8 cellular contexts compared by ENCODE assay signal in genomic region chr2:233267516-233268245, GRCh38.
A peak's percentile ranks its signal among the peaks of the same experiment; 100 is the strongest.
DNase-seq lines count a peak whose midpoint lies in the region; ATAC-seq and TF ChIP-seq lines count a peak whose summit lies in the region.

No MANE protein-coding gene starts in this region.

- TF ChIP-seq CTCF in foreskin fibroblast (IDR thresholded peaks at IDR 0.05; ENCODE audit: low read depth, low read length): no peak

- peak; percentile 88 for ATAC-seq in GM21447 (IDR thresholded peaks at IDR 0.05; ENCODE audit: unreplicated experiment)

- peak; percentile 13 for DNase-seq in NAMALWA (ENCODE audit: low spot score)
- peak in 3 of 4 experiments; percentile 6 to 68 (median 64) for DNase-seq in activated naive CD4-positive, alpha-beta T cell (lab: John Stamatoyannopoulos, UW)
- peak; percentile 56 for DNase-seq in stimulated activated CD8-positive, alpha-beta memory T cell treated with anti-CD3 and anti-CD28 coated beads, Interleukin-12 subunit alpha, Interleukin-12 subunit beta, amount 100 ng/mL, for 4 hours (ENCODE audit: low read depth)
- no peak for DNase-seq in pons (ENCODE audit: low spot score)
- DNase-seq in anterior cingulate cortex (lab: John Stamatoyannopoulos, UW): no peak
- no peak for DNase-seq in NCI-H510A (lab: John Stamatoyannopoulos, UW)
- no peak for DNase-seq in foreskin fibroblast

- H3K4me3 ChIP-seq in foreskin fibroblast (ENCODE audit: low read depth in 1 of 2, low read length in 2 of 2): no peak overlapping the region

Comparison
In these comparisons a context has a peak if more than half of its experiments do, and no peak if none do; other contexts are left out.
1. DNase-seq: peak in NAMALWA (single experiment), activated naive CD4-positive, alpha-beta T cell (3 of 4) and stimulated activated CD8-positive, alpha-beta memory T cell treated with anti-CD3 and anti-CD28 coated beads, Interleukin-12 subunit alpha, Interleukin-12 subunit beta, amount 100 ng/mL, for 4 hours (single experiment); none in pons (single experiment), anterior cingulate cortex (0 of 58), NCI-H510A (single experiment) and foreskin fibroblast (0 of 2).